8 cellular contexts compared by ENCODE assay signal in the genomic region with DNA sequence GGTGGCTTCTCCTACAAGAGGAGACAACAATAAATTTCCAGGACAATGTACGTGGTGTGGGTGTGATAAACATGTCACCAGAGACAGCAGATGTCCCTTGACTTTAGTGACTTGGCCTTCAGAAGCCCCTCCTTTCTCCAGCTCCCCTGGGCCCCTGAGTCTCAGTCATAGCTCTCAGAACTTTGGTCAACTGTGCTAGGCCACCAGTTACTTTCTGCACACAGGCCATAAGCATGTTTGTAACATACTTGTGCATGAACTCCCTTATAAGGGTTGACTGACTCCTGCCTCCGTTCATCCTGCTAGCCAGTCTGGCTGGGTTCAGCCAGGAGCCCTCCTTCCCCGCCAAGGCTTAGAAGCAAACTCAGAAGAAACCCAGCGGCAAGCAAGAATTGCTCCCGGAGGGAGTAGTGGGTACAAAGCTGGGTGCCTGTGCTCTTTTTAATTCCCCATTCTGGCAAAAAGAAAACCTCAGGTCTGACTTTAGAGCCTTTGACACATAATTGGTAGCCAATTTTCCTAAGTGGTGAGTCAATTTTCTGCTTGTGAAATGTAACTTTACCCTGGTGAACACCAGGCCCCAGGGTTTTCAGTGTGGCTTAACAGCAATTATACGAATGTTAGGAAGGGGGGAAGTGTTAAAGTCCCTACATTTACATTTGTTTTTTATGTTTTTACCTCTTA. TPM values are rescaled to one million over a fixed set of nuclear protein-coding genes. Genes with fewer than 3 reads are reported as not detected.
DNase-seq lines count a peak whose midpoint lies in the region; ATAC-seq and TF ChIP-seq lines count a peak whose summit lies in the region.

No MANE protein-coding gene starts in this region.

- peak; percentile 51 for ATAC-seq in GM18873 (IDR thresholded peaks at IDR 0.05; ENCODE audit: low FRiP score, unreplicated experiment)
- peak; percentile 54 for ATAC-seq in HG02884 (IDR thresholded peaks at IDR 0.05; ENCODE audit: unreplicated experiment)
- peak; percentile 46 for ATAC-seq in left ventricle myocardium superior
- ATAC-seq in natural killer cell treated with Interleukin-12 subunit alpha and Interleukin-12 subunit beta and Interleukin-15 and Interleukin-18, amount 100 ng/mL, for 72 hours: no peak
- no peak for ATAC-seq in activated naive CD4-positive, alpha-beta T cell treated with anti-CD3 and anti-CD28 coated beads, Interleukin-2, amount 50 U/mL, for 72 hours

- H3K27ac ChIP-seq in OCI-LY1 (ENCODE audit: low read depth, low read length, poor library complexity, severe bottlenecking) (peak overlapping the region; percentile 97), thymus (ENCODE audit: low read depth) (peak overlapping the region; percentile 36)

- no peak for TF ChIP-seq POLR2A in erythroblast (IDR thresholded peaks at IDR 0.05; ENCODE audit: low read length)

- intact Hi-C loops in left ventricle myocardium superior (cut with micrococcal nuclease): no loop called here

- H3K4me1 ChIP-seq in OCI-LY1 (ENCODE audit: insufficient read depth, low read length, severe bottlenecking) (peaks cover 99% of the 10 kb centered on the region), thymus (ENCODE audit: control insufficient read depth, insufficient read depth, low read length) (no peaks in the 10 kb centered on the region)

- no peak overlapping the region for H2AFZ ChIP-seq in OCI-LY1 (ENCODE audit: low read length)

- H3K79me2 ChIP-seq in OCI-LY1 (ENCODE audit: insufficient read depth, low read length): peaks cover 22% of the 10 kb centered on the region

- WGBS in thymus: 77% methylated on average over 6 of the region's 6 CpGs

- H3K27me3 ChIP-seq in OCI-LY1 (ENCODE audit: insufficient read depth, low read length) (no peaks in the 10 kb centered on the region), thymus (ENCODE audit: control insufficient read depth, insufficient read depth) (no peaks in the 10 kb centered on the region)

- H3K36me3 ChIP-seq in OCI-LY1 (ENCODE audit: insufficient read depth, low read length): no peaks in the 10 kb centered on the region
- no peaks in the 10 kb centered on the region for H3K36me3 ChIP-seq in thymus (ENCODE audit: control insufficient read depth, insufficient read depth)

- peaks cover 0 to 3% of the 10 kb centered on the region in 2 donors for H3K4me1 Mint-ChIP-seq in natural killer cell treated with Interleukin-12 subunit alpha and Interleukin-12 subunit beta and Interleukin-15 and Interleukin-18, amount 100 ng/mL, for 72 hours (ENCODE audit: low read depth in 2 of 2)

- TF ChIP-seq CTCF in OCI-LY1 (IDR thresholded peaks at IDR 0.05; ENCODE audit: low read length): no peak

- peaks cover 58 to 69% of the 10 kb centered on the region in 2 donors for H3K27me3 Mint-ChIP-seq in natural killer cell treated with Interleukin-12 subunit alpha and Interleukin-12 subunit beta and Interleukin-15 and Interleukin-18, amount 100 ng/mL, for 72 hours

- peak overlapping the region; percentile 68 for H3K4me2 ChIP-seq in OCI-LY1 (ENCODE audit: low read length)

- H3F3A ChIP-seq in OCI-LY1 (ENCODE audit: insufficient read depth, low read length): 0 out of 2 replicates have a peak, but pooled peaks cover 5% of the 10 kb centered on the region

- H3K27ac Mint-ChIP-seq in natural killer cell treated with Interleukin-12 subunit alpha and Interleukin-12 subunit beta and Interleukin-15 and Interleukin-18, amount 100 ng/mL, for 72 hours: no peak overlapping the region
- no peak overlapping the region for H3K27ac Mint-ChIP-seq in activated naive CD4-positive, alpha-beta T cell treated with anti-CD3 and anti-CD28 coated beads, Interleukin-2, amount 50 U/mL, for 72 hours

- DNase-seq in left ventricle myocardium superior (peak; percentile 23), erythroblast (lab: John Stamatoyannopoulos, UW) (no peak)
- no peak for DNase-seq in natural killer cell treated with Interleukin-12 subunit alpha and Interleukin-12 subunit beta and Interleukin-15 and Interleukin-18, amount 100 ng/mL, for 72 hours (ENCODE audit: low spot score)
- DNase-seq in activated naive CD4-positive, alpha-beta T cell treated with anti-CD3 and anti-CD28 coated beads, Interleukin-2, amount 50 U/mL, for 72 hours (ENCODE audit: low spot score in 2 of 2): no peak

- H3K9me2 ChIP-seq in OCI-LY1 (ENCODE audit: low read depth, low read length): no peaks in the 10 kb centered on the region

- H3K4me3 ChIP-seq in OCI-LY1 (ENCODE audit: low read depth, low read length, poor library complexity, severe bottlenecking) (peak overlapping the region; percentile 48), thymus (ENCODE audit: low read length) (no peak overlapping the region)

- H3K9ac ChIP-seq in OCI-LY1 (ENCODE audit: low read length): peak overlapping the region; percentile 68

- no peaks in the 10 kb centered on the region for H4K20me1 ChIP-seq in OCI-LY1 (ENCODE audit: insufficient read depth, low read length)

- no peaks in the 10 kb centered on the region for H3K9me3 Mint-ChIP-seq in natural killer cell treated with Interleukin-12 subunit alpha and Interleukin-12 subunit beta and Interleukin-15 and Interleukin-18, amount 100 ng/mL, for 72 hours
- H3K9me3 Mint-ChIP-seq in activated naive CD4-positive, alpha-beta T cell treated with anti-CD3 and anti-CD28 coated beads, Interleukin-2, amount 50 U/mL, for 72 hours: no peaks in the 10 kb centered on the region

- H3K9me3 ChIP-seq in OCI-LY1 (ENCODE audit: low read length) (no peaks in the 10 kb centered on the region), thymus (ENCODE audit: control insufficient read depth) (no peaks in the 10 kb centered on the region)

- no peaks in the 10 kb centered on the region for H3K36me3 Mint-ChIP-seq in natural killer cell treated with Interleukin-12 subunit alpha and Interleukin-12 subunit beta and Interleukin-15 and Interleukin-18, amount 100 ng/mL, for 72 hours
- H3K36me3 Mint-ChIP-seq in activated naive CD4-positive, alpha-beta T cell treated with anti-CD3 and anti-CD28 coated beads, Interleukin-2, amount 50 U/mL, for 72 hours: no peaks in the 10 kb centered on the region

- no peak overlapping the region for H3K4me3 Mint-ChIP-seq in natural killer cell treated with Interleukin-12 subunit alpha and Interleukin-12 subunit beta and Interleukin-15 and Interleukin-18, amount 100 ng/mL, for 72 hours

RNA-seq across cellular contexts. Expression of a gene that starts 49.2 kb away (rescaled TPM):
- total RNA-seq in left ventricle myocardium superior: 8.5 TPM
- 6.1 TPM for polyA plus RNA-seq in thymus
- total RNA-seq in natural killer cell treated with Interleukin-12 subunit alpha and Interleukin-12 subunit beta and Interleukin-15 and Interleukin-18, amount 100 ng/mL, for 72 hours: 1 to 10 TPM in 1 of 2 donors, not detected in 1; 1.9 TPM
- under 1 TPM; 0.41 to 0.52 TPM for total RNA-seq in activated naive CD4-positive, alpha-beta T cell treated with anti-CD3 and anti-CD28 coated beads, Interleukin-2, amount 50 U/mL, for 72 hours

Comparison
In these comparisons a context has a peak if more than half of its experiments do, and no peak if none do; other contexts are left out.
1. ATAC-seq: peak in GM18873 (single experiment), HG02884 (single experiment) and left ventricle myocardium superior (single experiment); none in natural killer cell treated with Interleukin-12 subunit alpha and Interleukin-12 subunit beta and Interleukin-15 and Interleukin-18, amount 100 ng/mL, for 72 hours (0 of 2) and activated naive CD4-positive, alpha-beta T cell treated with anti-CD3 and anti-CD28 coated beads, Interleukin-2, amount 50 U/mL, for 72 hours (0 of 2).